8 cellular contexts compared by ENCODE assay signal in genomic region chr6:90478789-90479602, GRCh38.
DNase-seq lines count a peak whose midpoint lies in the region; ATAC-seq, FAIRE-seq and TF ChIP-seq lines count a peak whose summit lies in the region.

No MANE protein-coding gene starts in this region.

- peaks cover 6% of the 10 kb centered on the region for H3K79me1 ChIP-seq in trophoblast cell (ENCODE audit: low read length)

- no peak overlapping the region for H3K23ac ChIP-seq in trophoblast cell (ENCODE audit: low read length)

- no peak overlapping the region for H3K4me2 ChIP-seq in trophoblast cell (ENCODE audit: low read length)

- no peak overlapping the region for H3K4ac ChIP-seq in trophoblast cell (ENCODE audit: low read depth, low read length)

- ATAC-seq in HG02763 (IDR thresholded peaks at IDR 0.05; ENCODE audit: unreplicated experiment), result peak; percentile 79

- no peak overlapping the region for H2BK120ac ChIP-seq in trophoblast cell (ENCODE audit: insufficient read depth, low read length, poor library complexity)

- no peak overlapping the region for H3K4me3 Mint-ChIP-seq in activated naive CD4-positive, alpha-beta T cell treated with anti-CD3 and anti-CD28 coated beads, Interleukin-2, amount 10 ng/mL, durations not matched to agents 7 days and 5 days

- no peak overlapping the region for H4K91ac ChIP-seq in trophoblast cell (ENCODE audit: low read depth, low read length)

- no peak overlapping the region for H2AFZ ChIP-seq in trophoblast cell (ENCODE audit: insufficient read depth, low read length, poor library complexity)

- DNase-seq in NCI-H1105 (lab: John Stamatoyannopoulos, UW) (peak; percentile 68), SK-N-MC (ENCODE audit: low read depth, low spot score) (peak; percentile 61), globus pallidus (ENCODE audit: low spot score) (peak; percentile 89), trophoblast cell (peak; percentile 93 to 98), urothelium cell line (ENCODE audit: low spot score) (peak; percentile 89)
- DNase-seq in activated naive CD4-positive, alpha-beta T cell treated with anti-CD3 and anti-CD28 coated beads, Interleukin-2, amount 10 ng/mL, durations not matched to agents 7 days and 5 days, result peak; percentile 87

- no peak overlapping the region for H4K12ac ChIP-seq in trophoblast cell (ENCODE audit: low read depth, low read length)

- no peaks in the 10 kb centered on the region for H3K36me3 Mint-ChIP-seq in activated naive CD4-positive, alpha-beta T cell treated with anti-CD3 and anti-CD28 coated beads, Interleukin-2, amount 10 ng/mL, durations not matched to agents 7 days and 5 days

- H3K36me3 ChIP-seq in SK-N-MC (ENCODE audit: insufficient read depth, low read length) (no peaks in the 10 kb centered on the region), trophoblast cell (ENCODE audit: control insufficient read depth in 1 of 2, insufficient read depth in 2 of 2, low read length in 2 of 2) (no peaks in the 10 kb centered on the region)

- CTCF ChIA-PET in activated naive CD4-positive, alpha-beta T cell treated with anti-CD3 and anti-CD28 coated beads, Interleukin-2, amount 10 ng/mL, durations not matched to agents 7 days and 5 days (lab: Charles Lee), result interaction anchor here (0.6 to 10.7 kb wide), 55 partner anchors 9 to 1142 kb away, joined by 3 to 193 read pairs (median 4); partner anchors contain the start of genes BACH2 and MDN1

- peaks cover 55% of the 10 kb centered on the region for H3K4me1 Mint-ChIP-seq in activated naive CD4-positive, alpha-beta T cell treated with anti-CD3 and anti-CD28 coated beads, Interleukin-2, amount 10 ng/mL, durations not matched to agents 7 days and 5 days

- no peaks in the 10 kb centered on the region for H3K27me3 ChIP-seq in trophoblast cell (ENCODE audit: insufficient read depth, low read length)

- H2AK5ac ChIP-seq in trophoblast cell (ENCODE audit: low read length), result no peak overlapping the region

- H3K14ac ChIP-seq in trophoblast cell (ENCODE audit: low read length), result no peak overlapping the region

- H3K79me2 ChIP-seq in trophoblast cell (ENCODE audit: control insufficient read depth, insufficient read depth, low read length, poor library complexity), result no peaks in the 10 kb centered on the region

- H3K9me3 Mint-ChIP-seq in activated naive CD4-positive, alpha-beta T cell treated with anti-CD3 and anti-CD28 coated beads, Interleukin-2, amount 10 ng/mL, durations not matched to agents 7 days and 5 days, result no peaks in the 10 kb centered on the region

- peak overlapping the region; percentile 12 for H2BK12ac ChIP-seq in trophoblast cell (ENCODE audit: low read length)

- H4K8ac ChIP-seq in trophoblast cell (ENCODE audit: low read depth, low read length), result no peak overlapping the region

- H3K9ac ChIP-seq in SK-N-MC (ENCODE audit: insufficient read length) (no peak overlapping the region), trophoblast cell (ENCODE audit: low read length) (no peak overlapping the region)

- H3K27me3 Mint-ChIP-seq in activated naive CD4-positive, alpha-beta T cell treated with anti-CD3 and anti-CD28 coated beads, Interleukin-2, amount 10 ng/mL, durations not matched to agents 7 days and 5 days, result no peaks in the 10 kb centered on the region

- FAIRE-seq in urothelium cell line (lab: Jason Lieb, UNC), result no peak

- peak overlapping the region; percentile 4 for H3K27ac Mint-ChIP-seq in activated naive CD4-positive, alpha-beta T cell treated with anti-CD3 and anti-CD28 coated beads, Interleukin-2, amount 10 ng/mL, durations not matched to agents 7 days and 5 days

- no peaks in the 10 kb centered on the region; the same call in 1 of the 2 replicates for H3K9me3 ChIP-seq in SK-N-MC (ENCODE audit: low read depth, low read length)
- peaks cover 3% of the 10 kb centered on the region for H3K9me3 ChIP-seq in trophoblast cell (ENCODE audit: insufficient read depth, low read depth, low read length)

- TF ChIP-seq CTCF in GM12875 (IDR thresholded peaks at IDR 0.05; ENCODE audit: borderline replicate concordance, insufficient read depth, low read depth, low read length), result peak; percentile 68

- WGBS in trophoblast cell (ENCODE audit: extremely low coverage, insufficient coverage, insufficient read length), result no CpG with 5 or more reads among the region's 15 CpGs

- no peak overlapping the region for H2BK5ac ChIP-seq in trophoblast cell (ENCODE audit: low read depth, low read length, poor library complexity)

- peaks cover 0 to 5% of the 10 kb centered on the region in 2 experiments for H3K4me1 ChIP-seq in trophoblast cell (ENCODE audit: control insufficient read depth in 1 of 2, insufficient read depth in 2 of 2, low read length in 2 of 2)

- H3K4me3 ChIP-seq in GM12875 (ENCODE audit: low read depth, low read length), result no peak overlapping the region
- H3K4me3 ChIP-seq in SK-N-MC, result no peak overlapping the region
- no peak overlapping the region for H3K4me3 ChIP-seq in trophoblast cell (ENCODE audit: low read depth, low read length)

- no peak overlapping the region for H3K18ac ChIP-seq in trophoblast cell (ENCODE audit: low read length)

- H3K27ac ChIP-seq in SK-N-MC, result no peak overlapping the region
- H3K27ac ChIP-seq in trophoblast cell (ENCODE audit: low read depth, low read length), result peak overlapping the region; percentile 2
